In genomic region chr2:113756088-113757058, GRCh38 we compare ENCODE assay signal across 8 cellular contexts. TPM values are rescaled to one million over a fixed set of nuclear protein-coding genes. Genes with fewer than 3 reads are reported as not detected.
DNase-seq lines count a peak whose midpoint lies in the region; ATAC-seq, FAIRE-seq and TF ChIP-seq lines count a peak whose summit lies in the region.

Gene SLC35F5 (minus strand): TSS chr2:113756642. CDS start chr2:113756409, 233 bp downstream.

- H3K9me3 Mint-ChIP-seq in WTC11 (no peaks in the 10 kb centered on the region), immature natural killer cell (no peaks in the 10 kb centered on the region)

- ATAC-seq in GM19023 (IDR thresholded peaks at IDR 0.05; ENCODE audit: unreplicated experiment): peak; percentile 94
- peak; percentile 87 for ATAC-seq in HG03196 (IDR thresholded peaks at IDR 0.05; ENCODE audit: unreplicated experiment)
- peak; percentile 97 for ATAC-seq in WTC11

- no peaks in the 10 kb centered on the region for H3K36me3 ChIP-seq in bronchial epithelial cell (ENCODE audit: control insufficient read depth, insufficient read depth, low read length)

- H3K36me3 Mint-ChIP-seq in WTC11: peaks cover 4% of the 10 kb centered on the region; the same call in 1 of the 2 replicates
- peaks cover 0 to 7% (median 0%) of the 10 kb centered on the region in 3 donors for H3K36me3 Mint-ChIP-seq in immature natural killer cell

- CTCF ChIA-PET in WTC11 (lab: Charles Lee): interaction anchor here (1.5 to 1.6 kb wide), 2 partner anchors 56 to 133 kb away, joined by 3 to 7 read pairs; partner anchors contain the start of gene ACTR3

- H3K4me3 Mint-ChIP-seq in WTC11 (peak within 1 kb of the TSS; percentile 94), immature natural killer cell (peak within 1 kb of the TSS; percentile 93 to 100 (median 97))

- DNase-seq in AG08396 (ENCODE audit: low spot score) (peak; percentile 94), NCI-H226 (peak; percentile 83), WTC11 (ENCODE audit: low spot score) (peak; percentile 92), bronchial epithelial cell (ENCODE audit: low read depth) (peak; percentile 71), immature natural killer cell (peak; percentile 94 to 95 (median 94)), smooth muscle cell of the brain vasculature (ENCODE audit: low read depth, low spot score) (peak; percentile 69)

- no peak for TF ChIP-seq CTCF in WTC11 (IDR thresholded peaks at IDR 0.05)
- TF ChIP-seq CTCF in bronchial epithelial cell (IDR thresholded peaks at IDR 0.05; ENCODE audit: insufficient read depth, low read length, severe bottlenecking): no peak

- FAIRE-seq in bronchial epithelial cell (lab: Jason Lieb, UNC): no peak

- peak within 1 kb of the TSS; percentile 80 for H3K4me3 ChIP-seq in bronchial epithelial cell (ENCODE audit: low read depth, low read length)

- no peaks in the 10 kb centered on the region for H3K27me3 ChIP-seq in bronchial epithelial cell (ENCODE audit: control insufficient read depth, insufficient read depth, low read length)

- POLR2A ChIA-PET in WTC11 (lab: Charles Lee): interaction anchor here (0.7 to 2.3 kb wide), 7 partner anchors 30 to 137 kb away, joined by 3 to 12 read pairs (median 3); partner anchors contain the start of gene ACTR3

- peaks cover 9% of the 10 kb centered on the region for H3K4me1 Mint-ChIP-seq in WTC11
- H3K4me1 Mint-ChIP-seq in immature natural killer cell: peaks cover 27 to 38% of the 10 kb centered on the region in 2 donors

- peak within 1 kb of the TSS; percentile 99 for H3K27ac Mint-ChIP-seq in WTC11
- peak within 1 kb of the TSS; percentile 97 to 100 (median 98) for H3K27ac Mint-ChIP-seq in immature natural killer cell

- H3K27me3 Mint-ChIP-seq in WTC11 (ENCODE audit: low read depth) (peaks cover 4% of the 10 kb centered on the region; the same call in 1 of the 2 replicates), immature natural killer cell (ENCODE audit: low read depth in 3 of 3) (peaks cover 7 to 13% (median 9%) of the 10 kb centered on the region in 3 donors)

TF ChIP-seq in WTC11, 78 proteins besides CTCF, POLR2A, EP300 and RAD21 (continues in another document):
- TF ChIP-seq ESRRA (CRISPR knock-in tag; IDR thresholded peaks at IDR 0.05; ENCODE audit: borderline replicate concordance) (peak; percentile 58; the same call in 1 of the 2 replicates), ZNF121 (CRISPR knock-in tag; IDR thresholded peaks at IDR 0.05) (no peak), ZNF671 (CRISPR knock-in tag; IDR thresholded peaks at IDR 0.05) (no peak), MXD4 (CRISPR knock-in tag; IDR thresholded peaks at IDR 0.05; ENCODE audit: borderline replicate concordance) (no peak), ZNF416 (CRISPR knock-in tag; IDR thresholded peaks at IDR 0.05) (no peak), CREM (CRISPR knock-in tag; IDR thresholded peaks at IDR 0.05) (peak; percentile 99), RORB (CRISPR knock-in tag; IDR thresholded peaks at IDR 0.05) (no peak), ZNF317 (CRISPR knock-in tag; IDR thresholded peaks at IDR 0.05; ENCODE audit: borderline replicate concordance, low read depth) (no peak), JUN (CRISPR knock-in tag; IDR thresholded peaks at IDR 0.05) (no peak), ZNF281 (CRISPR knock-in tag; IDR thresholded peaks at IDR 0.05) (peak; percentile 75; the same call in 1 of the 2 replicates), SP1 (CRISPR knock-in tag; conservative IDR thresholded peaks at IDR 0.05) (peak; percentile 94), ZNF532 (CRISPR knock-in tag; IDR thresholded peaks at IDR 0.05; ENCODE audit: borderline replicate concordance) (no peak), CDX4 (CRISPR knock-in tag; IDR thresholded peaks at IDR 0.05; ENCODE audit: borderline replicate concordance) (no peak), TP53 (CRISPR knock-in tag; IDR thresholded peaks at IDR 0.05) (no peak), ATF2 (CRISPR knock-in tag; IDR thresholded peaks at IDR 0.05; ENCODE audit: borderline replicate concordance, low read depth) (no peak), GABPB1 (CRISPR knock-in tag; IDR thresholded peaks at IDR 0.05) (peak; percentile 80), USF2 (CRISPR knock-in tag; IDR thresholded peaks at IDR 0.05) (no peak)

RNA-seq across cellular contexts. Expression of gene SLC35F5, which starts in this region (rescaled TPM):
- 20.3 to 24.8 TPM (median 23.8 TPM) in 3 replicates for total RNA-seq in WTC11 (2021)
- total RNA-seq in bronchial epithelial cell: 112 and 130 TPM in 2 replicates
- polyA plus RNA-seq in immature natural killer cell: 10 to 100 TPM; 10.4 to 11.9 (median 10.5) TPM

Comparison
In these comparisons a context has a peak if more than half of its experiments do, and no peak if none do; other contexts are left out.
1. Peak in every context shown above with its lines: DNase-seq, ATAC-seq and H3K4me3 ChIP-seq.